Comparison of ENCODE assay signal across 13 cellular contexts in genomic region chr6:54135665-54136370, GRCh38. TPM values are rescaled to one million over a fixed set of nuclear protein-coding genes. Genes with fewer than 3 reads are reported as not detected.
A peak's percentile ranks its signal among the peaks of the same experiment; 100 is the strongest.
DNase-seq lines count a peak whose midpoint lies in the region; ATAC-seq, FAIRE-seq and TF ChIP-seq lines count a peak whose summit lies in the region.
"Had no signal": no experiment of that assay in that cellular context is flagged by ENCODE, and none has a peak within 500 bp of the region (broad histone marks: within the 10 kb centered on the region; RNA-seq: fewer than 3 reads in every experiment).

No MANE protein-coding gene starts in this region.

- DNase-seq in H54 (ENCODE audit: insufficient read length, low spot score), result no peak
- peak; percentile 23 for DNase-seq in RWPE1 (ENCODE audit: low spot score)
- peak; percentile 59 for DNase-seq in fibroblast of villous mesenchyme (ENCODE audit: low read depth)
- peak; percentile 35 for DNase-seq in skeletal muscle cell (ENCODE audit: low read depth)
- DNase-seq in SK-N-DZ (ENCODE audit: low spot score), result no peak
- DNase-seq in ascending aorta (ENCODE audit: low spot score in 2 of 2), result no peak
- no peak for DNase-seq in aorta
- no peak for DNase-seq in activated effector memory CD4-positive, alpha-beta T cell treated with Interleukin-2 at 50 U/mL for 16 hours
- DNase-seq: effector CD4-positive, alpha-beta T cell; GDM1; mesendoderm; NCI-H510A treated with DMSO at 0.1 percent for 48 hours; substantia nigra had no signal

- H3K27me3 ChIP-seq in ascending aorta, result no peaks in the 10 kb centered on the region
- H3K27me3 ChIP-seq in aorta (ENCODE audit: control insufficient read depth in 1 of 2, insufficient read depth in 2 of 2, low read length in 1 of 2), result no peaks in the 10 kb centered on the region

- H3K4me3 ChIP-seq in fibroblast of villous mesenchyme (ENCODE audit: low read depth, low read length), result no peak overlapping the region
- H3K4me3 ChIP-seq in skeletal muscle cell (ENCODE audit: low read depth, low read length), result no peak overlapping the region
- no peak overlapping the region for H3K4me3 ChIP-seq in ascending aorta
- H3K4me3 ChIP-seq in aorta (ENCODE audit: low read length in 2 of 2), result no peak overlapping the region

- no peak for ATAC-seq in aorta (ENCODE audit: low FRiP score)

- 5 to 11% methylated on average over 2 of the region's 2 CpGs for WGBS in aorta, 2 donors

- FAIRE-seq in H54 (lab: Jason Lieb, UNC), result peak; percentile 15

- H3K27ac ChIP-seq in RWPE1 (no peak overlapping the region), ascending aorta (no peak overlapping the region), aorta (ENCODE audit: low read depth in 1 of 2, low read length in 2 of 2) (no peak overlapping the region)

- H3K9me3 ChIP-seq in ascending aorta, result no peaks in the 10 kb centered on the region
- H3K9me3 ChIP-seq in aorta (ENCODE audit: control insufficient read depth, low read length), result no peaks in the 10 kb centered on the region

- intact Hi-C loops in ascending aorta (cut with DNase I), result no loop called here
- intact Hi-C loops in aorta (cut with DNase I), result no loop called here

- CTCF ChIA-PET in RWPE1 (lab: Yijun Ruan, JAX), result no interaction called here

- peaks cover 0 to 3% of the 10 kb centered on the region in 2 donors for H3K4me1 ChIP-seq in ascending aorta
- H3K4me1 ChIP-seq in aorta (ENCODE audit: control insufficient read depth in 1 of 2, insufficient read depth in 2 of 2, low read length in 2 of 2), result no peaks in the 10 kb centered on the region

- POLR2A ChIA-PET in RWPE1 (lab: Yijun Ruan, JAX; ENCODE audit: low non-redundant PET), result no interaction called here

- no peak for TF ChIP-seq POLR2A in H54 (IDR thresholded peaks at IDR 0.05; ENCODE audit: low read depth, low read length)

- H3K36me3 ChIP-seq in ascending aorta (no peaks in the 10 kb centered on the region), aorta (ENCODE audit: control insufficient read depth in 1 of 2, insufficient read depth in 2 of 2, low read length in 1 of 2) (no peaks in the 10 kb centered on the region)

- TF ChIP-seq CTCF in RWPE1 (conservative IDR thresholded peaks at IDR 0.05; ENCODE audit: low read depth), result no peak
- TF ChIP-seq CTCF in fibroblast of villous mesenchyme (IDR thresholded peaks at IDR 0.05; ENCODE audit: insufficient read depth, low read depth, low read length), result no peak
- TF ChIP-seq CTCF in ascending aorta (IDR thresholded peaks at IDR 0.05), result no peak

RNA-seq across cellular contexts. Expression of gene MLIP, which starts 24.6 kb away (rescaled TPM):
- total RNA-seq in fibroblast of villous mesenchyme (not detected in 2 replicates), ascending aorta (not detected), aorta (1 to 10 TPM; 2.2 to 2.6 TPM)
- polyA plus RNA-seq in SK-N-DZ (2014; cell fraction: cytosol; rRNA removed), result not detected in 2 replicates
- not detected in 2 replicates for polyA plus RNA-seq in SK-N-DZ (2014; cell fraction: nucleus; rRNA removed)
- polyA plus RNA-seq in aorta, result 1 to 10 TPM in 1 of 2 donors, not detected in 1; 1.5 TPM

Comparison
In these comparisons a context has a peak if more than half of its experiments do, and no peak if none do; other contexts are left out.
1. DNase-seq: peak in RWPE1 (single experiment), fibroblast of villous mesenchyme (single experiment) and skeletal muscle cell (single experiment); none in H54 (single experiment), SK-N-DZ (single experiment), ascending aorta (0 of 2), aorta (0 of 2) and activated effector memory CD4-positive, alpha-beta T cell treated with Interleukin-2 at 50 U/mL for 16 hours (single experiment).